1 cellular context compared by ENCODE assay signal in genomic region chr14:29217813-29218450, GRCh38.
TF ChIP-seq lines count a peak whose summit lies in the region.

No MANE protein-coding gene starts in this region.

TF ChIP-seq in IMR-90, 13 proteins besides CTCF, POLR2A, EP300 and RAD21 (continued from another document):
- TF ChIP-seq USF2 (IDR thresholded peaks at IDR 0.05; ENCODE audit: low read depth, low read length) (no peak), FOS (IDR thresholded peaks at IDR 0.05; ENCODE audit: low read depth, low read length) (no peak), BHLHE40 (IDR thresholded peaks at IDR 0.05; ENCODE audit: low read depth, low read length) (no peak)
